In genomic region chr14:63952933-63953437, GRCh38 we compare ENCODE assay signal across 20 cellular contexts.
DNase-seq lines count a peak whose midpoint lies in the region; ATAC-seq and TF ChIP-seq lines count a peak whose summit lies in the region.
"Had no signal": no experiment of that assay in that cellular context is flagged by ENCODE, and none has a peak within 500 bp of the region (broad histone marks: within the 10 kb centered on the region; RNA-seq: fewer than 3 reads in every experiment).

No MANE protein-coding gene starts in this region.

- no peak overlapping the region for H4K91ac ChIP-seq in H9 (ENCODE audit: insufficient read length, low read depth, low read length)

- H3K9ac ChIP-seq in H9 (ENCODE audit: extremely low read depth, insufficient read length, low read length) = no peak overlapping the region

- no peak overlapping the region for H2AK5ac ChIP-seq in H9 (ENCODE audit: insufficient read length, low read length)

- no peak overlapping the region for H2BK15ac ChIP-seq in H9 (ENCODE audit: low read depth, low read length)

- no peak overlapping the region for H3K14ac ChIP-seq in H9 (ENCODE audit: insufficient read depth, low read length)

- no peak for DNase-seq in heart right ventricle
- no peak for DNase-seq in right atrium auricular region (ENCODE audit: low spot score)
- peak; percentile 21 for DNase-seq in NCI-H82 treated with DMSO at 0.1 percent for 48 hours (lab: John Stamatoyannopoulos, UW; ENCODE audit: unreplicated experiment)
- DNase-seq in fibroblast of peridontal ligament (ENCODE audit: extremely low read depth) = peak; percentile 76
- DNase-seq in transverse colon = no peak
- DNase-seq in H9 = no peak
- DNase-seq in NCI-H446 treated with DMSO at 0.1 percent for 48 hours (lab: John Stamatoyannopoulos, UW) = no peak
- no peak for DNase-seq in A673 (ENCODE audit: low spot score)
- DNase-seq: activated CD8-positive, alpha-beta memory T cell treated with anti-CD3 and anti-CD28 coated beads, Interleukin-2, amount 50 U/mL, for 48 hours; amygdala; BE2C; cortex of kidney; foreskin keratinocyte; mesenchymal stem cell; NCI-H187 treated with DMSO at 0.1 percent for 48 hours; NCI-H524; OCI-M1 had no signal

- H2BK20ac ChIP-seq in H9 (ENCODE audit: low read depth, low read length, poor library complexity, severe bottlenecking) = no peak overlapping the region

- no peak overlapping the region for H3K4ac ChIP-seq in H9 (ENCODE audit: low read depth, low read length)

- TF ChIP-seq EP300 in transverse colon (IDR thresholded peaks at IDR 0.05; ENCODE audit: low read depth) = no peak

- no peak overlapping the region for H2BK12ac ChIP-seq in H9 (ENCODE audit: insufficient read length, low read depth, low read length)

- H3K27me3 Mint-ChIP-seq in H9 (ENCODE audit: low read depth) = no peaks in the 10 kb centered on the region
- H3K27me3 Mint-ChIP-seq: stimulated activated naive CD8-positive, alpha-beta T cell treated with anti-CD3 and anti-CD28 coated beads, Interleukin-15, Interleukin-2, amounts not matched to agents 100 ng/mL and 50 ng/mL, for 24 hours had no signal

- H3K23me2 ChIP-seq in H9 (ENCODE audit: insufficient read length, low read depth, low read length, poor library complexity, severe bottlenecking) = no peaks in the 10 kb centered on the region

- TF ChIP-seq CTCF in heart right ventricle (IDR thresholded peaks at IDR 0.05) = no peak
- no peak for TF ChIP-seq CTCF in right atrium auricular region (IDR thresholded peaks at IDR 0.05)
- no peak for TF ChIP-seq CTCF in transverse colon (IDR thresholded peaks at IDR 0.05)
- no peak for TF ChIP-seq CTCF in H9 (conservative IDR thresholded peaks at IDR 0.05)
- no peak for TF ChIP-seq CTCF in A673 (conservative IDR thresholded peaks at IDR 0.05; ENCODE audit: low read depth, low read length)

- H3K4me1 ChIP-seq in heart right ventricle (peaks cover 7 to 26% (median 10%) of the 10 kb centered on the region in 9 donors), right atrium auricular region (peaks cover 0 to 15% of the 10 kb centered on the region in 2 donors), transverse colon (peaks cover 0 to 31% (median 15%) of the 10 kb centered on the region in 4 donors), H9 (ENCODE audit: insufficient read depth, low read length) (no peaks in the 10 kb centered on the region; the same call in 1 of the 2 replicates), A673 (ENCODE audit: insufficient read depth, low read length, poor library complexity, severe bottlenecking) (no peaks in the 10 kb centered on the region)
- H3K4me1 ChIP-seq: BE2C, foreskin keratinocyte had no signal

- no TSS peak for BruUV-seq in A673 (replicated peaks; lab: Mats Ljungman, UMichigan)

- POLR2A ChIA-PET in A673 (lab: Charles Lee; ENCODE audit: low non-redundant PET) = no interaction called here

- H3K79me1 ChIP-seq in H9 (ENCODE audit: insufficient read depth, low read depth, low read length, poor library complexity, severe bottlenecking) = no peaks in the 10 kb centered on the region

- H3K27ac ChIP-seq in heart right ventricle = peak overlapping the region in 5 of 10 donors; percentile 27 to 54 (median 48)
- peak overlapping the region in 1 of 2 donors; percentile 35 for H3K27ac ChIP-seq in right atrium auricular region
- peak overlapping the region; percentile 36 to 54 (median 48) for H3K27ac ChIP-seq in transverse colon
- H3K27ac ChIP-seq in H9 (ENCODE audit: insufficient read length, low read depth, low read length) = no peak overlapping the region
- no peak overlapping the region for H3K27ac ChIP-seq in A673 (ENCODE audit: low read depth, low read length, poor library complexity, severe bottlenecking)
- H3K27ac ChIP-seq: foreskin keratinocyte, neutrophil, skin epidermis had no signal

- H3K23ac ChIP-seq in H9 (ENCODE audit: insufficient read length, low read depth, low read length) = no peak overlapping the region

- no peaks in the 10 kb centered on the region for H3K9me3 Mint-ChIP-seq in H9
- H3K9me3 Mint-ChIP-seq: stimulated activated naive CD8-positive, alpha-beta T cell treated with anti-CD3 and anti-CD28 coated beads, Interleukin-15, Interleukin-2, amounts not matched to agents 100 ng/mL and 50 ng/mL, for 24 hours had no signal

- no peaks in the 10 kb centered on the region for H3K79me2 ChIP-seq in H9 (ENCODE audit: insufficient read depth, low read length)

- intact Hi-C loops in heart right ventricle (cut with DNase I) (loop anchor here in 3 of 10 donors (5.0 kb wide), 2 partner anchors 101 to 106 kb away; partner anchors contain the start of gene SYNE2 (in 2 of the 3)), transverse colon (cut with DNase I; ENCODE audit: low total_unique reads) (no loop called here), A673 (cut with micrococcal nuclease; ENCODE audit: unreplicated experiment) (no loop called here)

- no peak overlapping the region for H3K4me3 ChIP-seq in heart right ventricle
- no peak overlapping the region for H3K4me3 ChIP-seq in right atrium auricular region
- H3K4me3 ChIP-seq in transverse colon = no peak overlapping the region
- H3K4me3 ChIP-seq in A673 (ENCODE audit: low read depth, low read length, poor library complexity, severe bottlenecking) = no peak overlapping the region
- H3K4me3 ChIP-seq: skin epidermis had no signal

- H3K27me3 ChIP-seq in heart right ventricle (no peaks in the 10 kb centered on the region), right atrium auricular region (no peaks in the 10 kb centered on the region), transverse colon (no peaks in the 10 kb centered on the region), H9 (ENCODE audit: insufficient read depth, low read length) (no peaks in the 10 kb centered on the region), A673 (replicated peaks; ENCODE audit: insufficient read depth, low read depth, low read length, poor library complexity) (no peaks in the 10 kb centered on the region)
- H3K27me3 ChIP-seq: BE2C, foreskin keratinocyte, neutrophil had no signal

- WGBS in heart right ventricle, 2 donors = 67 to 82% methylated on average over 2 of the region's 2 CpGs
- 60 to 74% methylated on average over 1 to 2 of the region's 2 CpGs for WGBS in transverse colon (ENCODE audit: low coverage in 1 of 2), 2 donors
- no CpG with 5 or more reads among the region's 2 CpGs for WGBS in H9 (ENCODE audit: extremely low coverage, insufficient read length, low lambda C conversion rate)

- no peaks in the 10 kb centered on the region for H4K20me1 ChIP-seq in H9 (ENCODE audit: control insufficient read depth, insufficient read depth, insufficient read length)

- H3K56ac ChIP-seq in H9 (ENCODE audit: insufficient read length, low read depth, low read length) = no peak overlapping the region

- no peak overlapping the region for H3K4me3 Mint-ChIP-seq in H9
- H3K4me3 Mint-ChIP-seq: stimulated activated naive CD8-positive, alpha-beta T cell treated with anti-CD3 and anti-CD28 coated beads, Interleukin-15, Interleukin-2, amounts not matched to agents 100 ng/mL and 50 ng/mL, for 24 hours had no signal

- H3K9me3 ChIP-seq in heart right ventricle = no peaks in the 10 kb centered on the region
- H3K9me3 ChIP-seq in right atrium auricular region = no peaks in the 10 kb centered on the region
- H3K9me3 ChIP-seq in transverse colon = no peaks in the 10 kb centered on the region
- H3K9me3 ChIP-seq in H9 (ENCODE audit: control insufficient read depth, low read depth, low read length) = no peaks in the 10 kb centered on the region
- no peaks in the 10 kb centered on the region for H3K9me3 ChIP-seq in A673 (ENCODE audit: low read depth, low read length, poor library complexity, severe bottlenecking)
- H3K9me3 ChIP-seq: BE2C, neutrophil had no signal

- in situ Hi-C loops in transverse colon (cut with MboI; ENCODE audit: low pct_ligation_motif_present in 1 of 4, low pct_unique_long_range_greater_than_20kb in 1 of 4, low sequenced_read_pairs in 3 of 4) = no loop called here

- no peak overlapping the region for H2BK5ac ChIP-seq in H9 (ENCODE audit: insufficient read length, low read length)

- peaks cover 0 to 65% (median 10%) of the 10 kb centered on the region in 9 donors for H3K36me3 ChIP-seq in heart right ventricle
- H3K36me3 ChIP-seq in right atrium auricular region = peaks cover 12% of the 10 kb centered on the region
- peaks cover 0 to 11% (median 3%) of the 10 kb centered on the region in 4 donors for H3K36me3 ChIP-seq in transverse colon
- peaks cover 16% of the 10 kb centered on the region for H3K36me3 ChIP-seq in A673 (ENCODE audit: insufficient read depth, low read length, poor library complexity, severe bottlenecking)

- peaks cover 8 to 18% (median 17%) of the 10 kb centered on the region in 3 experiments; a peak in 6 of 7 replicates for H3K36me3 Mint-ChIP-seq in H9 (ENCODE audit: insufficient read depth in 1 of 3, low read depth in 3 of 3)

- peak overlapping the region in 1 of 3 experiments; percentile 0; a peak in 1 of 7 replicates for H3K27ac Mint-ChIP-seq in H9
- H3K27ac Mint-ChIP-seq: stimulated activated naive CD8-positive, alpha-beta T cell treated with anti-CD3 and anti-CD28 coated beads, Interleukin-15, Interleukin-2, amounts not matched to agents 100 ng/mL and 50 ng/mL, for 24 hours had no signal

- peaks cover 41 to 48% of the 10 kb centered on the region in 2 experiments for H3K4me1 Mint-ChIP-seq in H9

- H2AFZ ChIP-seq in H9 (ENCODE audit: low read length) = no peak overlapping the region

- H4K8ac ChIP-seq in H9 (replicated peaks; ENCODE audit: insufficient read length, low read depth, low read length) = no peak overlapping the region

- no peak overlapping the region for H4K5ac ChIP-seq in H9 (ENCODE audit: insufficient read length, low read depth, low read length)

- no peak for TF ChIP-seq POLR2A in transverse colon (IDR thresholded peaks at IDR 0.05)

- peak in 7 of 8 donors; percentile 28 to 65 (median 39) for ATAC-seq in heart right ventricle
- ATAC-seq: foreskin keratinocyte had no signal

- H3K18ac ChIP-seq in H9 (ENCODE audit: insufficient read length, low read depth, low read length) = no peak overlapping the region

- H3T11ph ChIP-seq in H9 (ENCODE audit: low read length) = no peak overlapping the region

- CTCF ChIA-PET in A673 (lab: Charles Lee) = no interaction called here

- no peak overlapping the region for H3K4me2 ChIP-seq in H9 (ENCODE audit: insufficient read depth, insufficient read length, low read length)

- H2BK120ac ChIP-seq in H9 (ENCODE audit: low read depth, low read length, poor library complexity, severe bottlenecking) = no peak overlapping the region

Comparison
In these comparisons a context has a peak if more than half of its experiments do, and no peak if none do; other contexts are left out.
1. DNase-seq: peak in NCI-H82 treated with DMSO at 0.1 percent for 48 hours (single experiment) and fibroblast of peridontal ligament (single experiment); none in heart right ventricle (0 of 2), right atrium auricular region (single experiment), transverse colon (single experiment), H9 (single experiment), NCI-H446 treated with DMSO at 0.1 percent for 48 hours (single experiment) and A673 (single experiment).
2. H3K27ac ChIP-seq: peak in transverse colon (4 of 4); none in H9 (single experiment) and A673 (single experiment).